1 cellular context compared by ENCODE assay signal in genomic region chr19:35945121-35945792, GRCh38.
TF ChIP-seq lines count a peak whose summit lies in the region.

No MANE protein-coding gene starts in this region.

TF ChIP-seq in H1, 55 proteins besides CTCF, POLR2A, EP300 and RAD21:
- TF ChIP-seq CBX8 (IDR thresholded peaks at IDR 0.05; ENCODE audit: borderline replicate concordance, low read depth, low read length) (no peak), E2F6 (IDR thresholded peaks at IDR 0.05) (no peak), USF2 (IDR thresholded peaks at IDR 0.05; ENCODE audit: low read length) (no peak), BACH1 (IDR thresholded peaks at IDR 0.05; ENCODE audit: low read length) (no peak), PHF8 (conservative IDR thresholded peaks at IDR 0.05; ENCODE audit: low read depth, low read length) (no peak), TBP (IDR thresholded peaks at IDR 0.05; ENCODE audit: low read depth, low read length) (no peak), NRF1 (IDR thresholded peaks at IDR 0.05; ENCODE audit: low read depth, low read length) (no peak), ATF2 (IDR thresholded peaks at IDR 0.05; ENCODE audit: low read length) (no peak), CBX5 (IDR thresholded peaks at IDR 0.05; ENCODE audit: low read depth, low read length) (no peak)
